8 cellular contexts compared by ENCODE assay signal in the genomic region with DNA sequence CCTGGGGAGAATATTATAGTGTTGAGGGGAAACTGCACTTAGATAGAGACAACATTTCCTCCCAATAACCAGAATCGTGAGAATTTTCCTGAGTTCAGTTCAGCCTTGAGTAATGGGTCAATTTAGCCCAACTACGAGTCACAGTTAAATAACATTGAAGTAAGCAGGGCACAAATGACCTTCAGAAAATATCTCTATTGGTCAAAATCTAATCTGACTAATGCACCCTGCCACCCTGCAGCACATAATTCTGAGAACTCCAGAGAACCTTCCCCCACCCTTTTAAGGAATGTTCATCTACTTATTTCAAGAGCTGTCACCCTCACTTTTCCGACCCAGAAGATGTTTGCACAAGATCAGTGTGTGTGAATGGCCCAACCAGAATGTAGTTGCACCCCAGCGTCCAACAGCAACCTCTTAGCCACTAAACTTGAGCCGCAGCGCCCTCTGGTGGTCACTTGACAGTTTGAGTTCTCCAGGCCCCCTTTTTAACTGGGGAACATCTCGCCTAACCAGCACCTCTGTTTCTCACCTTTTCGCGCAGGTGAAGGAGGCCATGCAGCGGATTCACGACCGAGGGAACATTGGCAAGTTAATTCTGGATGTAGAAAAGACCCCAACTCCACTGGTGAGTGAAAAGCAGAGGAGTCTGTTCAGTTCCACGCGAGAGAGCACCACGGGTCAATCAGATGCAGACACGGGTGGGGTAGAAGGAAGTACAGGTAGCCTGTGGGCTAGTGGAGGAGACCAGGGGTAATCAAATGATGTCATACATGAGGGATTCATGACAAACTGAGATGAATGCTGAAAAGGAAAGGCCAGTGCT.
DNase-seq lines count a peak whose midpoint lies in the region; ATAC-seq lines count a peak whose summit lies in the region.

No MANE protein-coding gene starts in this region.

- no peaks in the 10 kb centered on the region for H3K4me1 ChIP-seq in effector memory CD4-positive, alpha-beta T cell (ENCODE audit: control insufficient read depth, insufficient read depth, low read length, poor library complexity, severe bottlenecking)

- peaks cover 6% of the 10 kb centered on the region for H3K27me3 Mint-ChIP-seq in memory B cell

- ATAC-seq in HG03066 (IDR thresholded peaks at IDR 0.05; ENCODE audit: low read depth, unreplicated experiment) = peak; percentile 73
- peak; percentile 43 for ATAC-seq in memory B cell (ENCODE audit: low read depth)

- H3K27ac ChIP-seq in effector memory CD4-positive, alpha-beta T cell (ENCODE audit: insufficient read depth, low read length, poor library complexity, severe bottlenecking) = no peak overlapping the region

- H3K4me3 Mint-ChIP-seq in memory B cell = no peak overlapping the region

- no peaks in the 10 kb centered on the region for H3K36me3 Mint-ChIP-seq in memory B cell

- H3K27ac Mint-ChIP-seq in memory B cell = no peak overlapping the region

- H3K27me3 ChIP-seq in effector memory CD4-positive, alpha-beta T cell (replicated peaks; ENCODE audit: control insufficient read depth, insufficient read depth, low read length, poor library complexity, severe bottlenecking) = no peaks in the 10 kb centered on the region

- H3K9me3 Mint-ChIP-seq in memory B cell = no peaks in the 10 kb centered on the region

- no peaks in the 10 kb centered on the region for H3K9me3 ChIP-seq in effector memory CD4-positive, alpha-beta T cell (ENCODE audit: control insufficient read depth, low read length)

- H3K4me1 Mint-ChIP-seq in memory B cell = peaks cover 2% of the 10 kb centered on the region

- H3K4me3 ChIP-seq in effector memory CD4-positive, alpha-beta T cell (ENCODE audit: insufficient read depth, low read depth, low read length, poor library complexity, severe bottlenecking) = no peak overlapping the region

- no peaks in the 10 kb centered on the region for H3K36me3 ChIP-seq in effector memory CD4-positive, alpha-beta T cell (ENCODE audit: control insufficient read depth, insufficient read depth, low read length)

- peak; percentile 33 for DNase-seq in NCI-H510A treated with DMSO at 0.1 percent for 48 hours (lab: John Stamatoyannopoulos, UW)
- no peak for DNase-seq in NCI-H510A (lab: John Stamatoyannopoulos, UW)
- DNase-seq in NCI-H345 (lab: John Stamatoyannopoulos, UW) = peak; percentile 70
- DNase-seq in activated CD4-positive, alpha-beta T cell treated with anti-CD3 and anti-CD28 coated beads, Interleukin-2, amount 50 U/mL, for 48 hours = peak; percentile 80 to 86
- peak; percentile 27 to 62 (median 36) for DNase-seq in effector memory CD4-positive, alpha-beta T cell
- peak; percentile 52 to 65 for DNase-seq in memory B cell (ENCODE audit: low spot score in 2 of 2)
- peak; percentile 55 for DNase-seq in stimulated activated CD8-positive, alpha-beta memory T cell treated with anti-CD3 and anti-CD28 coated beads, Interleukin-15, amount 100 ng/mL, for 24 hours (ENCODE audit: low read depth)
